ENCODE assay signal across 9 cellular contexts in genomic region chr2:207352978-207353377, GRCh38.
A peak's percentile ranks its signal among the peaks of the same experiment; 100 is the strongest.
DNase-seq lines count a peak whose midpoint lies in the region; ATAC-seq, FAIRE-seq and TF ChIP-seq lines count a peak whose summit lies in the region.
"Had no signal": no experiment of that assay in that cellular context is flagged by ENCODE, and none has a peak within 500 bp of the region (broad histone marks: within the 10 kb centered on the region; RNA-seq: fewer than 3 reads in every experiment).

No MANE protein-coding gene starts in this region.

- peak; percentile 63 for FAIRE-seq in K562 (lab: Jason Lieb, UNC)

- no peak for TF ChIP-seq POLR2A in K562 (conservative IDR thresholded peaks at IDR 0.05)

- H3K36me3 ChIP-seq in K562 (ENCODE audit: control insufficient read depth, insufficient read depth, low read length) = no peaks in the 10 kb centered on the region
- no peaks in the 10 kb centered on the region for H3K36me3 ChIP-seq in tibial artery
- H3K36me3 ChIP-seq: lower lobe of right lung had no signal

- H3K4me3 ChIP-seq in K562 (no peak overlapping the region), tibial artery (no peak overlapping the region)
- H3K4me3 ChIP-seq: lower lobe of right lung had no signal

- H3K9ac ChIP-seq in K562 (ENCODE audit: insufficient read depth in 1 of 2, low read depth in 2 of 2, low read length in 2 of 2) = no peak overlapping the region

- H3K4me1 ChIP-seq in K562 (replicated peaks in 1 of 2; ENCODE audit: control insufficient read depth in 2 of 2, insufficient read depth in 2 of 2, low read length in 2 of 2) (no peaks in the 10 kb centered on the region; a peak in 2 of 5 replicates), tibial artery (no peaks in the 10 kb centered on the region)
- H3K4me1 ChIP-seq: lower lobe of right lung had no signal

- no peaks in the 10 kb centered on the region for H3K9me1 ChIP-seq in K562 (ENCODE audit: control insufficient read depth, insufficient read depth, low read length)

- TF ChIP-seq CTCF in K562 (IDR thresholded peaks at IDR 0.05 in 2 of 3, conservative IDR thresholded peaks at IDR 0.05 in 1 of 3; ENCODE audit: insufficient read depth in 2 of 3, low read depth in 1 of 3, low read length in 3 of 3) (no peak), tibial artery (IDR thresholded peaks at IDR 0.05) (no peak)

- H3K9me3 ChIP-seq in K562 (replicated peaks; ENCODE audit: control insufficient read depth, insufficient read depth, low read depth, low read length) = no peaks in the 10 kb centered on the region
- H3K9me3 ChIP-seq in tibial artery = peaks cover 0 to 6% (median 0%) of the 10 kb centered on the region in 3 donors
- H3K9me3 ChIP-seq: lower lobe of right lung had no signal

- H3K27me3 ChIP-seq in K562 (ENCODE audit: control insufficient read depth in 2 of 2, insufficient read depth in 2 of 2, low read length in 2 of 2) (no peaks in the 10 kb centered on the region; a peak in 1 of 5 replicates), tibial artery (no peaks in the 10 kb centered on the region)

- ATAC-seq in GM19035 (IDR thresholded peaks at IDR 0.05; ENCODE audit: unreplicated experiment) (peak; percentile 74), HG03159 (IDR thresholded peaks at IDR 0.05; ENCODE audit: unreplicated experiment) (peak; percentile 76), K562 (peak; percentile 80), GM19452 (IDR thresholded peaks at IDR 0.05; ENCODE audit: unreplicated experiment) (no peak)

- peak; percentile 15 for DNase-seq in CD1c-positive myeloid dendritic cell (ENCODE audit: extremely low spot score)
- DNase-seq in K562 (ENCODE audit: extremely low read depth in 1 of 4, low spot score in 3 of 4) = peak in 3 of 4 experiments; percentile 14 to 29 (median 15)
- DNase-seq in renal cortical epithelial cell (ENCODE audit: low read depth) = peak; percentile 21
- DNase-seq in tibial artery = no peak
- DNase-seq in epidermal melanocyte (ENCODE audit: insufficient read length, low spot score) = no peak
- DNase-seq: lower lobe of right lung had no signal

- no peak overlapping the region for H3K27ac ChIP-seq in K562 (ENCODE audit: extremely low read depth, low read depth, low read length)
- no peak overlapping the region for H3K27ac ChIP-seq in tibial artery
- H3K27ac ChIP-seq: lower lobe of right lung had no signal

- H4K20me1 ChIP-seq in K562 (replicated peaks; ENCODE audit: control insufficient read depth, insufficient read depth, low read length) = no peaks in the 10 kb centered on the region

- WGBS in K562 (ENCODE audit: insufficient coverage, low coverage, missing lambda C conversion rate) = 20% methylated on average over 2 of the region's 2 CpGs

- TF ChIP-seq RAD21 in K562 (CRISPR knock-in tag; conservative IDR thresholded peaks at IDR 0.05 in 1 of 2, IDR thresholded peaks at IDR 0.05 in 1 of 2) = peak; percentile 7 to 50; a peak in 2 of 4 replicates

- TF ChIP-seq EP300 in K562 (IDR thresholded peaks at IDR 0.05; ENCODE audit: low read length) = no peak

- in situ Hi-C loops in K562 (cut with MboI) = no loop called here

- H3K79me2 ChIP-seq in K562 (ENCODE audit: control insufficient read depth, insufficient read depth, low read length) = no peaks in the 10 kb centered on the region

- H2AFZ ChIP-seq in K562 (ENCODE audit: low read depth, low read length) = peak overlapping the region; percentile 81

- CTCF ChIA-PET in K562 (lab: Yijun Ruan, JAX; ENCODE audit: low intra/inter-chr PET ratio) = no interaction called here

- H3K4me2 ChIP-seq in K562 (ENCODE audit: insufficient read depth, low read length) = no peak overlapping the region

- BruUV-seq in K562 (replicated peaks; lab: Mats Ljungman, UMichigan) = no TSS peak

- POLR2A ChIA-PET in K562 (lab: Yijun Ruan, JAX) = no interaction called here

- intact Hi-C loops in K562 (cut with micrococcal nuclease) = no loop called here
- intact Hi-C loops in tibial artery (cut with DNase I; ENCODE audit: low total_unique reads) = no loop called here

TF ChIP-seq in K562, 482 proteins besides CTCF, POLR2A, EP300 and RAD21 (continues in another document):
- no peak for TF ChIP-seq CUX1 (CRISPR knock-in tag; IDR thresholded peaks at IDR 0.05)
- peak; percentile 75 for TF ChIP-seq USF1 (CRISPR knock-in tag; IDR thresholded peaks at IDR 0.05)
- no peak for TF ChIP-seq BCL6 (CRISPR knock-in tag; IDR thresholded peaks at IDR 0.05)
- TF ChIP-seq BHLHE40 (IDR thresholded peaks at IDR 0.05; ENCODE audit: low read length) = 0 out of 2 replicates have a peak, but pooled peaks have one; percentile 12
- TF ChIP-seq, protein P1, sequence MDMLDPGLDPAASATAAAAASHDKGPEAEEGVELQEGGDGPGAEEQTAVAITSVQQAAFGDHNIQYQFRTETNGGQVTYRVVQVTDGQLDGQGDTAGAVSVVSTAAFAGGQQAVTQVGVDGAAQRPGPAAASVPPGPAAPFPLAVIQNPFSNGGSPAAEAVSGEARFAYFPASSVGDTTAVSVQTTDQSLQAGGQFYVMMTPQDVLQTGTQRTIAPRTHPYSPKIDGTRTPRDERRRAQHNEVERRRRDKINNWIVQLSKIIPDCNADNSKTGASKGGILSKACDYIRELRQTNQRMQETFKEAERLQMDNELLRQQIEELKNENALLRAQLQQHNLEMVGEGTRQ (CRISPR knock-in tag; IDR thresholded peaks at IDR 0.05) = peak; percentile 83
- TF ChIP-seq, protein P2, sequence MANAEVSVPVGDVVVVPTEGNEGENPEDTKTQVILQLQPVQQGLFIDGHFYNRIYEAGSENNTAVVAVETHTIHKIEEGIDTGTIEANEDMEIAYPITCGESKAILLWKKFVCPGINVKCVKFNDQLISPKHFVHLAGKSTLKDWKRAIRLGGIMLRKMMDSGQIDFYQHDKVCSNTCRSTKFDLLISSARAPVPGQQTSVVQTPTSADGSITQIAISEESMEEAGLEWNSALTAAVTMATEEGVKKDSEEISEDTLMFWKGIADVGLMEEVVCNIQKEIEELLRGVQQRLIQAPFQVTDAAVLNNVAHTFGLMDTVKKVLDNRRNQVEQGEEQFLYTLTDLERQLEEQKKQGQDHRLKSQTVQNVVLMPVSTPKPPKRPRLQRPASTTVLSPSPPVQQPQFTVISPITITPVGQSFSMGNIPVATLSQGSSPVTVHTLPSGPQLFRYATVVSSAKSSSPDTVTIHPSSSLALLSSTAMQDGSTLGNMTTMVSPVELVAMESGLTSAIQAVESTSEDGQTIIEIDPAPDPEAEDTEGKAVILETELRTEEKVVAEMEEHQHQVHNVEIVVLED (CRISPR knock-in tag; IDR thresholded peaks at IDR 0.05) = no peak
- TF ChIP-seq CTBP1 (IDR thresholded peaks at IDR 0.05; ENCODE audit: borderline replicate concordance) = no peak
- TF ChIP-seq NKRF (IDR thresholded peaks at IDR 0.05; ENCODE audit: borderline replicate concordance) = no peak

Comparison
In these comparisons a context has a peak if more than half of its experiments do, and no peak if none do; other contexts are left out.
1. DNase-seq: peak in CD1c-positive myeloid dendritic cell (single experiment), K562 (3 of 4) and renal cortical epithelial cell (single experiment); none in tibial artery (0 of 2) and epidermal melanocyte (single experiment).